Comparison of ENCODE assay signal across 22 cellular contexts in the genomic region with DNA sequence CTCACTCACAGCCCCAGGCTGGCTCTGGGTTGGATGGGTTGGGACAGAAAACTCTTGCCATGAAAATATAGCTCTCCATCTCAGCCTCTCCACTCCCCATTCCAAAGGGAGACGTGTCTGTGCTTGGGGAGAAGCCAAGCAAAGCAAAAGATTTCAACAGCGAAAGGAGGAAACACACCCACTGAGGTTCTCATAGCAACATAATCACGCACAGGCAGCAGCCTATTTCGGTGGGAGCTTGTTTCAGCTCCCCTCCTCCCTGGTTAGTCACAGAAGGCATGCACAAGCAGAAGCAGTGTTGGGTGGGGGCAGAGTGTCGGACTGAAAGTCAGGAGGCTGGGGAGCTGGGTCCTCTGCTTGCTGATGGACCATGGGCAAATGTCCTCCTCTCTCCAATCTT. TPM values are rescaled to one million over a fixed set of nuclear protein-coding genes. Genes with fewer than 3 reads are reported as not detected.
A peak's percentile ranks its signal among the peaks of the same experiment; 100 is the strongest.
DNase-seq lines count a peak whose midpoint lies in the region; ATAC-seq and TF ChIP-seq lines count a peak whose summit lies in the region.
"Had no signal": no experiment of that assay in that cellular context is flagged by ENCODE, and none has a peak within 500 bp of the region (broad histone marks: within the 10 kb centered on the region; RNA-seq: fewer than 3 reads in every experiment).

No MANE protein-coding gene starts in this region.

- no peaks in the 10 kb centered on the region for H3K36me3 ChIP-seq in endodermal cell (ENCODE audit: control insufficient read depth, insufficient read depth, low read length)
- H3K36me3 ChIP-seq: cardiac muscle cell, HAP-1, heart left ventricle had no signal

- DNase-seq in AG10803 (ENCODE audit: low read depth), result peak; percentile 9
- peak; percentile 2 for DNase-seq in LHCN-M2 (ENCODE audit: low read depth)
- peak; percentile 38 for DNase-seq in endodermal cell
- no peak for DNase-seq in DMS53 (lab: John Stamatoyannopoulos, UW)
- no peak for DNase-seq in NCI-H1417 treated with DMSO at 0.1 percent for 48 hours (lab: John Stamatoyannopoulos, UW)
- DNase-seq in NCI-H510A (lab: John Stamatoyannopoulos, UW), result no peak
- DNase-seq: activated naive CD4-positive, alpha-beta T cell; COR-L47; heart left ventricle; kidney glomerular epithelial cell; midbrain; NCI-H1930; stimulated activated naive CD8-positive, alpha-beta T cell treated with anti-CD3 and anti-CD28 coated beads, Interleukin-15, Interleukin-2, amounts not matched to agents 100 U/mL and 50 U/mL, for 24 hours; T-helper 1 cell had no signal

- WGBS in endodermal cell (ENCODE audit: insufficient coverage in 1 of 2, insufficient read length in 1 of 2), 2 experiments, result 80% methylated on average over 5 of the region's 5 CpGs; no CpG with 5 or more reads in 1 of the 2 experiments

- H3K36me3 Mint-ChIP-seq in endodermal cell (ENCODE audit: low read depth) (no peaks in the 10 kb centered on the region), nephron (ENCODE audit: low read depth) (no peaks in the 10 kb centered on the region)

- H3K27ac ChIP-seq in endodermal cell (ENCODE audit: low read depth, low read length), result no peak overlapping the region
- H3K27ac ChIP-seq: cardiac muscle cell, heart left ventricle, parathyroid adenoma had no signal

- H3K9me3 Mint-ChIP-seq in endodermal cell (no peaks in the 10 kb centered on the region), nephron (peaks cover 4% of the 10 kb centered on the region)

- TF ChIP-seq CTCF in AG10803 (conservative IDR thresholded peaks at IDR 0.05; ENCODE audit: low read length), result no peak
- no peak for TF ChIP-seq CTCF in endodermal cell (conservative IDR thresholded peaks at IDR 0.05)
- no peak for TF ChIP-seq CTCF in nephron (IDR thresholded peaks at IDR 0.05; ENCODE audit: unreplicated experiment in 3 of 3)

- H3K4me1 ChIP-seq in endodermal cell (ENCODE audit: control insufficient read depth, insufficient read depth, low read length), result peaks cover 2% of the 10 kb centered on the region
- H3K4me1 ChIP-seq: HAP-1 had no signal

- H3K27me3 Mint-ChIP-seq in endodermal cell (ENCODE audit: insufficient read depth), result peaks cover 72% of the 10 kb centered on the region
- peaks cover 96% of the 10 kb centered on the region for H3K27me3 Mint-ChIP-seq in nephron (ENCODE audit: low read depth)

- H3K27ac Mint-ChIP-seq in endodermal cell, result no peak overlapping the region
- no peak overlapping the region for H3K27ac Mint-ChIP-seq in nephron

- no peak overlapping the region for H3K9ac ChIP-seq in endodermal cell (ENCODE audit: extremely low read depth, low read length, poor library complexity, severe bottlenecking)
- H3K9ac ChIP-seq: parathyroid adenoma had no signal

- ATAC-seq in HG03432 (IDR thresholded peaks at IDR 0.05; ENCODE audit: unreplicated experiment), result no peak
- ATAC-seq: activated CD4-positive, CD25-positive, alpha-beta regulatory T cell treated with anti-CD3 and anti-CD28 coated beads, Interleukin-2, amount 50 U/mL, for 24 hours; heart left ventricle; stimulated activated naive CD8-positive, alpha-beta T cell treated with anti-CD3 and anti-CD28 coated beads, Interleukin-15, Interleukin-2, amounts not matched to agents 100 U/mL and 50 U/mL, for 24 hours had no signal

- H3K4me3 Mint-ChIP-seq in endodermal cell, result no peak overlapping the region
- H3K4me3 Mint-ChIP-seq in nephron, result peak overlapping the region in 2 of 3 experiments; percentile 46 to 57

- H3K4me1 Mint-ChIP-seq in endodermal cell (peaks cover 12% of the 10 kb centered on the region), nephron (peaks cover 20% of the 10 kb centered on the region)

- no peak overlapping the region for H3K4me3 ChIP-seq in AG10803 (ENCODE audit: low read length)
- H3K4me3 ChIP-seq in endodermal cell (ENCODE audit: low read length), result no peak overlapping the region
- H3K4me3 ChIP-seq: cardiac muscle cell, HAP-1, heart left ventricle had no signal

- peaks cover 74% of the 10 kb centered on the region for H3K27me3 ChIP-seq in endodermal cell (ENCODE audit: control insufficient read depth, insufficient read depth, low read length, poor library complexity, severe bottlenecking)

- H3K9me3 ChIP-seq in endodermal cell (ENCODE audit: control insufficient read depth, low read length), result no peaks in the 10 kb centered on the region
- H3K9me3 ChIP-seq: HAP-1, heart left ventricle had no signal

RNA-seq across cellular contexts. Expression of a gene that starts 1.9 kb away (rescaled TPM):
- not detected in 2 replicates for total RNA-seq in LHCN-M2 (2014; rRNA removed)
- polyA plus RNA-seq in LHCN-M2 (2012), result not detected
- under 1 TPM; 0.29 to 0.42 TPM for total RNA-seq in endodermal cell
- polyA plus RNA-seq in endodermal cell (2013, experiment 1 of 2), result 5.3 TPM
- polyA plus RNA-seq in endodermal cell (2013, experiment 2 of 2), result 4.7 TPM
- total RNA-seq: heart left ventricle, M059J had no signal
- polyA plus RNA-seq: AG04450, heart left ventricle had no signal

Comparison
In these comparisons a context has a peak if more than half of its experiments do, and no peak if none do; other contexts are left out.
1. DNase-seq: peak in AG10803 (single experiment), LHCN-M2 (single experiment) and endodermal cell (single experiment); none in DMS53 (single experiment), NCI-H1417 treated with DMSO at 0.1 percent for 48 hours (single experiment) and NCI-H510A (single experiment).